Comparison of ENCODE assay signal across 2 cellular contexts in the genomic region with DNA sequence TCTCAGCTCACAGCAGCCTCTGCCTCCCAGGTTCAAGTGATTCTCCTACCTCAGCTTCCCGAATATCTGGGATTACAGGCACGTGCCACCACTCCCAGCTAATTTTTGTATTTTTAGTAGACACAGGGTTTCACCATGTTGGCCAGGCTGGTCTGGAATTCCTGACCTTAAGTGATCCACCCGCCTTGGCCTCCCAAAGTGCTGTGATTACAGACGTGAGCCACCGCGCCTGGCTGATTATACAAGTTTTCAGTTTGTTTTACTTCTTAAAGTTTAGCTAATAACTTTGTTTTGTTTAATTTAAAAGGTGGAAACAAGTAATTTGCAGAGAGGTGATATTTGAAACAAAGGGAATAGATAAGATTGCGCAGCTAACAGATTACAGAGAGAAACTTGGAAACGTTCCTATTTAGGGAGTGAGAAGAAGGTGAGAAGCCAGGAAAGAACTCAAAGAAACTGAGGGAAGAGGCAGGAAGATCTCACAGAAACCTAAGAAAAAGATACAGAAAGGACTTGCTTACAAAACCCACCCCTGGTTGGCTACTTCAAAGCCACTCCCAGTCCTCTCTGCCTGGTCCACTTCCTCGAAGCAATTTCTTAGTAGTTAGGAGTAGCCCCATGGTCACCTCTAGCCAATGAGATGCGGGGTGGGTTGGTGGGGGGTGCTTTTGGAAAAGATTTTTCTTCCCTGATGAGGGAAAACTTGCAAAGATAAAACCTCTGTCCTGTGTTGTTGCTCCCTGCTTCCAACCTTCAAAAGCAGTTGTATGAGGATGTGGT.
TF ChIP-seq lines count a peak whose summit lies in the region.

No MANE protein-coding gene starts in this region.

TF ChIP-seq in HEK293, 187 proteins besides CTCF, POLR2A, EP300 and RAD21 (continued from another document and continues in another):
- TF ChIP-seq ZBTB1 (tag by site-specific recombination; IDR thresholded peaks at IDR 0.05), result no peak
- TF ChIP-seq ZNF174 (tag by site-specific recombination; IDR thresholded peaks at IDR 0.05), result no peak
- TF ChIP-seq ZNF529 (tag by site-specific recombination; IDR thresholded peaks at IDR 0.05; ENCODE audit: insufficient replicate concordance), result no peak
- no peak for TF ChIP-seq ZBTB8A (tag by site-specific recombination; IDR thresholded peaks at IDR 0.05)
- no peak for TF ChIP-seq ZNF48 (tag by site-specific recombination; IDR thresholded peaks at IDR 0.05)
- no peak for TF ChIP-seq ZNF23 (tag by site-specific recombination; IDR thresholded peaks at IDR 0.05; ENCODE audit: borderline replicate concordance)
- 0 out of 2 replicates have a peak, but pooled peaks have one; percentile 22 for TF ChIP-seq SP7 (tag by site-specific recombination; IDR thresholded peaks at IDR 0.05)
- no peak for TF ChIP-seq ZNF561 (tag by site-specific recombination; IDR thresholded peaks at IDR 0.05; ENCODE audit: borderline replicate concordance)
- TF ChIP-seq FEZF1 (tag by site-specific recombination; IDR thresholded peaks at IDR 0.05), result 0 out of 2 replicates have a peak, but pooled peaks have one; percentile 6
- no peak for TF ChIP-seq YY1 (tag by site-specific recombination; IDR thresholded peaks at IDR 0.05)
- no peak for TF ChIP-seq GLI2 (tag by site-specific recombination; IDR thresholded peaks at IDR 0.05; ENCODE audit: borderline replicate concordance, low read depth)
- TF ChIP-seq KLF8 (tag by site-specific recombination; IDR thresholded peaks at IDR 0.05), result no peak
- TF ChIP-seq, protein P1, sequence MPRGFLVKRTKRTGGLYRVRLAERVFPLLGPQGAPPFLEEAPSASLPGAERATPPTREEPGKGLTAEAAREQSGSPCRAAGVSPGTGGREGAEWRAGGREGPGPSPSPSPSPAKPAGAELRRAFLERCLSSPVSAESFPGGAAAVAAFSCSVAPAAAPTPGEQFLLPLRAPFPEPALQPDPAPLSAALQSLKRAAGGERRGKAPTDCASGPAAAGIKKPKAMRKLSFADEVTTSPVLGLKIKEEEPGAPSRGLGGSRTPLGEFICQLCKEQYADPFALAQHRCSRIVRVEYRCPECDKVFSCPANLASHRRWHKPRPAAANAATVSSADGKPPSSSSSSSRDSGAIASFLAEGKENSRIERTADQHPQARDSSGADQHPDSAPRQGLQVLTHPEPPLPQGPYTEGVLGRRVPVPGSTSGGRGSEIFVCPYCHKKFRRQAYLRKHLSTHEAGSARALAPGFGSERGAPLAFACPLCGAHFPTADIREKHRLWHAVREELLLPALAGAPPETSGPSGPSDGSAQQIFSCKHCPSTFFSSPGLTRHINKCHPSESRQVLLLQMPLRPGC (tag by site-specific recombination; IDR thresholded peaks at IDR 0.05), result no peak
- TF ChIP-seq GFI1B (tag by site-specific recombination; IDR thresholded peaks at IDR 0.05), result no peak
- TF ChIP-seq, protein P2, sequence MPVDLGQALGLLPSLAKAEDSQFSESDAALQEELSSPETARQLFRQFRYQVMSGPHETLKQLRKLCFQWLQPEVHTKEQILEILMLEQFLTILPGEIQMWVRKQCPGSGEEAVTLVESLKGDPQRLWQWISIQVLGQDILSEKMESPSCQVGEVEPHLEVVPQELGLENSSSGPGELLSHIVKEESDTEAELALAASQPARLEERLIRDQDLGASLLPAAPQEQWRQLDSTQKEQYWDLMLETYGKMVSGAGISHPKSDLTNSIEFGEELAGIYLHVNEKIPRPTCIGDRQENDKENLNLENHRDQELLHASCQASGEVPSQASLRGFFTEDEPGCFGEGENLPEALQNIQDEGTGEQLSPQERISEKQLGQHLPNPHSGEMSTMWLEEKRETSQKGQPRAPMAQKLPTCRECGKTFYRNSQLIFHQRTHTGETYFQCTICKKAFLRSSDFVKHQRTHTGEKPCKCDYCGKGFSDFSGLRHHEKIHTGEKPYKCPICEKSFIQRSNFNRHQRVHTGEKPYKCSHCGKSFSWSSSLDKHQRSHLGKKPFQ (tag by site-specific recombination; IDR thresholded peaks at IDR 0.05), result no peak
- TF ChIP-seq ZSCAN16 (tag by site-specific recombination; IDR thresholded peaks at IDR 0.05), result no peak
- TF ChIP-seq, protein P3, sequence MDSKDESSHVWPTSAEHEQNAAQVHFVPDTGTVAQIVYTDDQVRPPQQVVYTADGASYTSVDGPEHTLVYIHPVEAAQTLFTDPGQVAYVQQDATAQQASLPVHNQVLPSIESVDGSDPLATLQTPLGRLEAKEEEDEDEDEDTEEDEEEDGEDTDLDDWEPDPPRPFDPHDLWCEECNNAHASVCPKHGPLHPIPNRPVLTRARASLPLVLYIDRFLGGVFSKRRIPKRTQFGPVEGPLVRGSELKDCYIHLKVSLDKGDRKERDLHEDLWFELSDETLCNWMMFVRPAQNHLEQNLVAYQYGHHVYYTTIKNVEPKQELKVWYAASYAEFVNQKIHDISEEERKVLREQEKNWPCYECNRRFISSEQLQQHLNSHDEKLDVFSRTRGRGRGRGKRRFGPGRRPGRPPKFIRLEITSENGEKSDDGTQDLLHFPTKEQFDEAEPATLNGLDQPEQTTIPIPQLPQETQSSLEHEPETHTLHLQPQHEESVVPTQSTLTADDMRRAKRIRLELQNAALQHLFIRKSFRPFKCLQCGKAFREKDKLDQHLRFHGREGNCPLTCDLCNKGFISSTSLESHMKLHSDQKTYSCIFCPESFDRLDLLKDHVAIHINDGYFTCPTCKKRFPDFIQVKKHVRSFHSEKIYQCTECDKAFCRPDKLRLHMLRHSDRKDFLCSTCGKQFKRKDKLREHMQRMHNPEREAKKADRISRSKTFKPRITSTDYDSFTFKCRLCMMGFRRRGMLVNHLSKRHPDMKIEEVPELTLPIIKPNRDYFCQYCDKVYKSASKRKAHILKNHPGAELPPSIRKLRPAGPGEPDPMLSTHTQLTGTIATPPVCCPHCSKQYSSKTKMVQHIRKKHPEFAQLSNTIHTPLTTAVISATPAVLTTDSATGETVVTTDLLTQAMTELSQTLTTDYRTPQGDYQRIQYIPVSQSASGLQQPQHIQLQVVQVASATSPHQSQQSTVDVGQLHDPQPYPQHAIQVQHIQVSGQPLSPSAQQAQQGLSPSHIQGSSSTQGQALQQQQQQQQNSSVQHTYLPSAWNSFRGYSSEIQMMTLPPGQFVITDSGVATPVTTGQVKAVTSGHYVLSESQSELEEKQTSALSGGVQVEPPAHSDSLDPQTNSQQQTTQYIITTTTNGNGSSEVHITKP (tag by site-specific recombination; IDR thresholded peaks at IDR 0.05), result no peak
- TF ChIP-seq, protein P4, sequence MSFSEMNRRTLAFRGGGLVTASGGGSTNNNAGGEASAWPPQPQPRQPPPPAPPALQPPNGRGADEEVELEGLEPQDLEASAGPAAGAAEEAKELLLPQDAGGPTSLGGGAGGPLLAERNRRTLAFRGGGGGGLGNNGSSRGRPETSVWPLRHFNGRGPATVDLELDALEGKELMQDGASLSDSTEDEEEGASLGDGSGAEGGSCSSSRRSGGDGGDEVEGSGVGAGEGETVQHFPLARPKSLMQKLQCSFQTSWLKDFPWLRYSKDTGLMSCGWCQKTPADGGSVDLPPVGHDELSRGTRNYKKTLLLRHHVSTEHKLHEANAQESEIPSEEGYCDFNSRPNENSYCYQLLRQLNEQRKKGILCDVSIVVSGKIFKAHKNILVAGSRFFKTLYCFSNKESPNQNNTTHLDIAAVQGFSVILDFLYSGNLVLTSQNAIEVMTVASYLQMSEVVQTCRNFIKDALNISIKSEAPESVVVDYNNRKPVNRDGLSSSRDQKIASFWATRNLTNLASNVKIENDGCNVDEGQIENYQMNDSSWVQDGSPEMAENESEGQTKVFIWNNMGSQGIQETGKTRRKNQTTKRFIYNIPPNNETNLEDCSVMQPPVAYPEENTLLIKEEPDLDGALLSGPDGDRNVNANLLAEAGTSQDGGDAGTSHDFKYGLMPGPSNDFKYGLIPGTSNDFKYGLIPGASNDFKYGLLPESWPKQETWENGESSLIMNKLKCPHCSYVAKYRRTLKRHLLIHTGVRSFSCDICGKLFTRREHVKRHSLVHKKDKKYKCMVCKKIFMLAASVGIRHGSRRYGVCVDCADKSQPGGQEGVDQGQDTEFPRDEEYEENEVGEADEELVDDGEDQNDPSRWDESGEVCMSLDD (tag by site-specific recombination; IDR thresholded peaks at IDR 0.05), result no peak
- TF ChIP-seq GLIS2 (tag by site-specific recombination; IDR thresholded peaks at IDR 0.05), result no peak

TF ChIP-seq in endothelial cell of umbilical vein, 7 proteins besides CTCF, POLR2A, EP300 and RAD21 (continued from another document):
- no peak for TF ChIP-seq FOS (IDR thresholded peaks at IDR 0.05; ENCODE audit: borderline replicate concordance, insufficient read depth, low read length)
